In the genomic region with DNA sequence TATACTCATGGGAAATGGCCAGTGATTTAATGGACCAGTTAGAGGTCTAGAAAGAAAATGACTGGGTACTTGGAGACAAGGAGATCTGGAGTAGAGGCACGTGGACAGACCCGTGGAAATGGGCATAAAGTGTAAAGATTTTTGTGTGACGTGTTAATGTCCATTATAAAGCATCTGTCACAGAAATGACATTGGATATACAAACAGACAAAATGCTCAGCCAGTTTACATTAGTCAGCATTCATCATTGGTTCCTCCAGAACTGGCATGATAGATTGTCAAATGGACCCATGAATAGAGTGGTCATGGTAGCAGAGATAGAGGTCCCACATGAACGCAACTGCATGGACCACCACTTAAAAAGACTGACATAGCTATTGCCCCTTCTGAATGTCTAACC, we compare ENCODE assay signal across 2 cellular contexts.
A peak's percentile ranks its signal among the peaks of the same experiment; 100 is the strongest.
TF ChIP-seq lines count a peak whose summit lies in the region.

No MANE protein-coding gene starts in this region.

TF ChIP-seq in HepG2, 621 proteins besides CTCF, POLR2A, EP300 and RAD21 (continues in another document):
- TF ChIP-seq ATF2 (CRISPR knock-in tag; IDR thresholded peaks at IDR 0.05) = no peak
- no peak for TF ChIP-seq ZMAT5 (CRISPR knock-in tag; IDR thresholded peaks at IDR 0.05; ENCODE audit: borderline replicate concordance, low read depth)
- peak; percentile 65 for TF ChIP-seq CREB1 (IDR thresholded peaks at IDR 0.05)
- TF ChIP-seq CREB1 (CRISPR knock-in tag; IDR thresholded peaks at IDR 0.05) = no peak
- no peak for TF ChIP-seq NR2F2 (IDR thresholded peaks at IDR 0.05; ENCODE audit: borderline replicate concordance, low read depth)
- TF ChIP-seq MAFF (IDR thresholded peaks at IDR 0.05; ENCODE audit: low read depth, low read length) = 0 out of 2 replicates have a peak, but pooled peaks have one; percentile 1
- TF ChIP-seq TMF1 (CRISPR knock-in tag; IDR thresholded peaks at IDR 0.05; ENCODE audit: low read depth) = no peak
- TF ChIP-seq, protein P1, sequence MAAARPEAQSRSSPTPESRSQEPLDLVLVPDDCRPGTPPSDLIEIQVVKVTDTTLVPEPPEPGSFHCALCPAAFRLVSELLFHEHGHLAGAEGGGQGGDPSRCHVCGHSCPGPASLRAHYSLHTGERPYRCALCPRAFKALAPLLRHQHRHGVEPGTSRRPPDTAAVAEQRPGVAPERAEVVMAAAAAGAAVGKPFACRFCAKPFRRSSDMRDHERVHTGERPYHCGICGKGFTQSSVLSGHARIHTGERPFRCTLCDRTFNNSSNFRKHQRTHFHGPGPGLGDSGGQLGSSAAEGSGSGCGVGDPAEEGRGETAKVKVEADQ (CRISPR knock-in tag; IDR thresholded peaks at IDR 0.05; ENCODE audit: borderline replicate concordance) = no peak
- TF ChIP-seq ZNF3 (CRISPR knock-in tag; IDR thresholded peaks at IDR 0.05) = no peak
- TF ChIP-seq ZNF614 (CRISPR knock-in tag; IDR thresholded peaks at IDR 0.05; ENCODE audit: borderline replicate concordance) = no peak
- no peak for TF ChIP-seq ATF1 (CRISPR knock-in tag; IDR thresholded peaks at IDR 0.05)
- no peak for TF ChIP-seq MAZ (IDR thresholded peaks at IDR 0.05; ENCODE audit: borderline replicate concordance, low read depth, low read length)
- no peak for TF ChIP-seq MAZ (CRISPR knock-in tag; IDR thresholded peaks at IDR 0.05; ENCODE audit: low read depth)
- TF ChIP-seq NFIC (IDR thresholded peaks at IDR 0.05; ENCODE audit: low read length) = no peak
- TF ChIP-seq TSC22D2 (CRISPR knock-in tag; IDR thresholded peaks at IDR 0.05; ENCODE audit: borderline replicate concordance) = no peak
- TF ChIP-seq SMAD1 (CRISPR knock-in tag; IDR thresholded peaks at IDR 0.05; ENCODE audit: borderline replicate concordance, low read depth) = no peak
- no peak for TF ChIP-seq SRY (CRISPR knock-in tag; IDR thresholded peaks at IDR 0.05)
- TF ChIP-seq ATF6 (CRISPR knock-in tag; conservative IDR thresholded peaks at IDR 0.05) = no peak
- TF ChIP-seq PAF1 (CRISPR knock-in tag; IDR thresholded peaks at IDR 0.05) = no peak
- TF ChIP-seq ZSCAN31 (CRISPR knock-in tag; IDR thresholded peaks at IDR 0.05; ENCODE audit: low read depth) = no peak
- no peak for TF ChIP-seq ZSCAN21 (CRISPR knock-in tag; IDR thresholded peaks at IDR 0.05; ENCODE audit: borderline replicate concordance)

TF ChIP-seq in H1, 55 proteins besides CTCF, POLR2A, EP300 and RAD21:
- TF ChIP-seq HDAC6 (IDR thresholded peaks at IDR 0.05; ENCODE audit: low read depth, low read length) = no peak
- no peak for TF ChIP-seq CREB1 (IDR thresholded peaks at IDR 0.05)
- TF ChIP-seq KDM5A (IDR thresholded peaks at IDR 0.05; ENCODE audit: low read length) = no peak
- no peak for TF ChIP-seq TCF12 (IDR thresholded peaks at IDR 0.05; ENCODE audit: low read depth, low read length)
- no peak for TF ChIP-seq CHD1 (IDR thresholded peaks at IDR 0.05; ENCODE audit: low read depth, low read length)
- no peak for TF ChIP-seq KDM1A (IDR thresholded peaks at IDR 0.05; ENCODE audit: borderline replicate concordance, low read length)
- no peak for TF ChIP-seq RFX5 (IDR thresholded peaks at IDR 0.05; ENCODE audit: borderline replicate concordance, low read depth, low read length)
- TF ChIP-seq POU5F1 (IDR thresholded peaks at IDR 0.05; ENCODE audit: low read depth, low read length) = no peak
- TF ChIP-seq E2F6 (IDR thresholded peaks at IDR 0.05) = no peak
- TF ChIP-seq RNF2 (IDR thresholded peaks at IDR 0.05; ENCODE audit: borderline replicate concordance, low read depth, low read length, missing control alignments, poor library complexity, severe bottlenecking) = no peak
- TF ChIP-seq BCL11A (IDR thresholded peaks at IDR 0.05; ENCODE audit: low read depth in 2 of 2, low read length in 2 of 2) = no peak
- no peak for TF ChIP-seq SP2 (IDR thresholded peaks at IDR 0.05; ENCODE audit: low read length)
- TF ChIP-seq CBX5 (IDR thresholded peaks at IDR 0.05; ENCODE audit: low read depth, low read length) = no peak
- no peak for TF ChIP-seq FOSL1 (IDR thresholded peaks at IDR 0.05; ENCODE audit: insufficient read depth, low read depth, low read length)
- no peak for TF ChIP-seq SP1 (IDR thresholded peaks at IDR 0.05; ENCODE audit: low read depth, low read length)
- no peak for TF ChIP-seq YY1 (IDR thresholded peaks at IDR 0.05; ENCODE audit: low read depth, low read length)
